Comparison of ENCODE assay signal across 1 cellular context in the genomic region with DNA sequence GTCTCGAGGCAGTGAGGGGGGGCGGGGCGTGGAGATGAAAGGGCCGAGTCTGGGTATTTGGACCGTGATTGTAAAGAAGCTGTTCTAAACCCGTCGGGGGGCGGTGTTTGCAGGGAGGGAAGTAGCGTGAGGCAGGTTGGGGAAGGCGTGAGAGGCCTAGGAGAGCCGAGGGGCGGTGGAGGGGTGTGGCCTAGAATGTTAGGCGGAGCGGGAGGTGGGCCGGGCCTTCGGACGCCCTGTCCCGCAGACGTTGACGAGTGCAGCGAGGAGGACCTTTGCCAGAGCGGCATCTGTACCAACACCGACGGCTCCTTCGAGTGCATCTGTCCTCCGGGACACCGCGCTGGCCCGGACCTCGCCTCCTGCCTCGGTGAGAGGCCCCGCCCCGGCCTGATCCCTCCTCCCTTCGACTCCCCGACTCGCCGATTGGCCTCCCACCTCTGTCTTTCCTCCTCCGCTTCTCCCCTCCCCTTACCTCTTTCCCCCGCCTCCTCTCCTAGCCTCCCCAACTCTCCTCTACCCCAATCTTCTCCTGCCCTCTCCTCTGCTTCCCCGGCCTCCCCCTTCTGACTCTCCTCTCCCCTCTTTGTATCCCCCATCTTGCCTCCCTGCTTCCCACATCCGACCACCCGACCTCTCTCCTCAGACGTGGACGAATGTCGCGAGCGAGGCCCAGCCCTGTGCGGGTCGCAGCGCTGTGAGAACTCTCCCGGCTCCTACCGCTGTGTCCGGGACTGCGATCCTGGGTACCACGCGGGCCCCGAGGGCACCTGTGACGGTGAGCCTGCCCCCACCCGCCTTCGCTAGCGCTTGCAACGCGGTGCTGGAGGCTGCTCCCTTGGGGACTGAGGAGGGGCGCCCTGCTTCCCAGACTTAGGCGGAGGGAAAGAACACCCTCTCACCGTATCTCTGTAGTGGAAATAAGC.
TF ChIP-seq lines count a peak whose summit lies in the region.

No MANE protein-coding gene starts in this region.

TF ChIP-seq in HepG2, 621 proteins besides CTCF, POLR2A, EP300 and RAD21:
- TF ChIP-seq ZNF253 (CRISPR knock-in tag; IDR thresholded peaks at IDR 0.05; ENCODE audit: borderline replicate concordance) (no peak), ZNF687 (CRISPR knock-in tag; IDR thresholded peaks at IDR 0.05) (peak; percentile 57), CBX2 (IDR thresholded peaks at IDR 0.05; ENCODE audit: low read depth, low read length) (no peak), CBX2 (CRISPR knock-in tag; IDR thresholded peaks at IDR 0.05; ENCODE audit: low read depth) (no peak), ZNF777 (CRISPR knock-in tag; IDR thresholded peaks at IDR 0.05) (peak; percentile 91), HNRNPK (IDR thresholded peaks at IDR 0.05; ENCODE audit: low read depth, low read length, poor library complexity, severe bottlenecking) (peak; percentile 78), RXRB (CRISPR knock-in tag; IDR thresholded peaks at IDR 0.05; ENCODE audit: borderline replicate concordance) (no peak), SP1 (IDR thresholded peaks at IDR 0.05) (no peak), SP1 (CRISPR knock-in tag; IDR thresholded peaks at IDR 0.05) (peak; percentile 31; the same call in 1 of the 2 replicates), ZNF274 (CRISPR knock-in tag; IDR thresholded peaks at IDR 0.05) (no peak), SP2 (CRISPR knock-in tag; IDR thresholded peaks at IDR 0.05) (peak; percentile 50; the same call in 1 of the 2 replicates), ZNF501 (CRISPR knock-in tag; IDR thresholded peaks at IDR 0.05) (no peak), ZBTB33 (CRISPR knock-in tag; IDR thresholded peaks at IDR 0.05) (0 out of 2 replicates have a peak, but pooled peaks have one; percentile 40)
- TF ChIP-seq, protein P1, sequence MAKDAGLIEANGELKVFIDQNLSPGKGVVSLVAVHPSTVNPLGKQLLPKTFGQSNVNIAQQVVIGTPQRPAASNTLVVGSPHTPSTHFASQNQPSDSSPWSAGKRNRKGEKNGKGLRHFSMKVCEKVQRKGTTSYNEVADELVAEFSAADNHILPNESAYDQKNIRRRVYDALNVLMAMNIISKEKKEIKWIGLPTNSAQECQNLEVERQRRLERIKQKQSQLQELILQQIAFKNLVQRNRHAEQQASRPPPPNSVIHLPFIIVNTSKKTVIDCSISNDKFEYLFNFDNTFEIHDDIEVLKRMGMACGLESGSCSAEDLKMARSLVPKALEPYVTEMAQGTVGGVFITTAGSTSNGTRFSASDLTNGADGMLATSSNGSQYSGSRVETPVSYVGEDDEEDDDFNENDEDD (CRISPR knock-in tag; IDR thresholded peaks at IDR 0.05; ENCODE audit: borderline replicate concordance): peak; percentile 30; the same call in 1 of the 2 replicates
- TF ChIP-seq, protein P2, sequence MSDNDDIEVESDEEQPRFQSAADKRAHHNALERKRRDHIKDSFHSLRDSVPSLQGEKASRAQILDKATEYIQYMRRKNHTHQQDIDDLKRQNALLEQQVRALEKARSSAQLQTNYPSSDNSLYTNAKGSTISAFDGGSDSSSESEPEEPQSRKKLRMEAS (IDR thresholded peaks at IDR 0.05): peak; percentile 33; the same call in 1 of the 2 replicates
- TF ChIP-seq, protein P3, sequence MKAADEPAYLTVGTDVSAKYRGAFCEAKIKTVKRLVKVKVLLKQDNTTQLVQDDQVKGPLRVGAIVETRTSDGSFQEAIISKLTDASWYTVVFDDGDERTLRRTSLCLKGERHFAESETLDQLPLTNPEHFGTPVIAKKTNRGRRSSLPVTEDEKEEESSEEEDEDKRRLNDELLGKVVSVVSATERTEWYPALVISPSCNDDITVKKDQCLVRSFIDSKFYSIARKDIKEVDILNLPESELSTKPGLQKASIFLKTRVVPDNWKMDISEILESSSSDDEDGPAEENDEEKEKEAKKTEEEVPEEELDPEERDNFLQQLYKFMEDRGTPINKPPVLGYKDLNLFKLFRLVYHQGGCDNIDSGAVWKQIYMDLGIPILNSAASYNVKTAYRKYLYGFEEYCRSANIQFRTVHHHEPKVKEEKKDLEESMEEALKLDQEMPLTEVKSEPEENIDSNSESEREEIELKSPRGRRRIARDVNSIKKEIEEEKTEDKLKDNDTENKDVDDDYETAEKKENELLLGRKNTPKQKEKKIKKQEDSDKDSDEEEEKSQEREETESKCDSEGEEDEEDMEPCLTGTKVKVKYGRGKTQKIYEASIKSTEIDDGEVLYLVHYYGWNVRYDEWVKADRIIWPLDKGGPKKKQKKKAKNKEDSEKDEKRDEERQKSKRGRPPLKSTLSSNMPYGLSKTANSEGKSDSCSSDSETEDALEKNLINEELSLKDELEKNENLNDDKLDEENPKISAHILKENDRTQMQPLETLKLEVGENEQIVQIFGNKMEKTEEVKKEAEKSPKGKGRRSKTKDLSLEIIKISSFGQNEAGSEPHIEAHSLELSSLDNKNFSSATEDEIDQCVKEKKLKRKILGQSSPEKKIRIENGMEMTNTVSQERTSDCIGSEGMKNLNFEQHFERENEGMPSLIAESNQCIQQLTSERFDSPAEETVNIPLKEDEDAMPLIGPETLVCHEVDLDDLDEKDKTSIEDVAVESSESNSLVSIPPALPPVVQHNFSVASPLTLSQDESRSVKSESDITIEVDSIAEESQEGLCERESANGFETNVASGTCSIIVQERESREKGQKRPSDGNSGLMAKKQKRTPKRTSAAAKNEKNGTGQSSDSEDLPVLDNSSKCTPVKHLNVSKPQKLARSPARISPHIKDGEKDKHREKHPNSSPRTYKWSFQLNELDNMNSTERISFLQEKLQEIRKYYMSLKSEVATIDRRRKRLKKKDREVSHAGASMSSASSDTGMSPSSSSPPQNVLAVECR (CRISPR knock-in tag; IDR thresholded peaks at IDR 0.05; ENCODE audit: borderline replicate concordance): 0 out of 2 replicates have a peak, but pooled peaks have one; percentile 36
